ENCODE assay signal across 2 cellular contexts in the genomic region with DNA sequence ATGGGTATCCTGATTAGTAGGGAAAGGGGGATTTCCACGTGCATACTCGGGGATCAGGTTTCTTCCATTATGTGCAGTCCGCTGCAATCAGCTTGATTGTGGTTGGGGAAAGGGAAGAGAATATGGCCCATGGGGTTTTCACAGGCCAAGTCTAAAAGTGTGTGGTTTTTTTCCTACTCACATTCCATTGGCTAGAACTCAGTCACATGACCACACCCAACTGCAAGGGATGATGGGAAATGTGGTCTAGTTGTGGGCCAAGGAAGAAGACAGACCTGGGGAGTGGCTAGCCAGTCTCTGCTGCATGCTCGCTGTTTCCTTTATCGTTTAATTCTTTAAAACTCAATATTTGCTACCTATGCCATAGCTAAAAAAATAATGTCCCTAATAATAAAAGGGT.
TF ChIP-seq lines count a peak whose summit lies in the region.

No MANE protein-coding gene starts in this region.

TF ChIP-seq in HepG2, 621 proteins besides CTCF, POLR2A, EP300 and RAD21 (continued from another document and continues in another):
- TF ChIP-seq, protein P1, sequence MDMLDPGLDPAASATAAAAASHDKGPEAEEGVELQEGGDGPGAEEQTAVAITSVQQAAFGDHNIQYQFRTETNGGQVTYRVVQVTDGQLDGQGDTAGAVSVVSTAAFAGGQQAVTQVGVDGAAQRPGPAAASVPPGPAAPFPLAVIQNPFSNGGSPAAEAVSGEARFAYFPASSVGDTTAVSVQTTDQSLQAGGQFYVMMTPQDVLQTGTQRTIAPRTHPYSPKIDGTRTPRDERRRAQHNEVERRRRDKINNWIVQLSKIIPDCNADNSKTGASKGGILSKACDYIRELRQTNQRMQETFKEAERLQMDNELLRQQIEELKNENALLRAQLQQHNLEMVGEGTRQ (IDR thresholded peaks at IDR 0.05; ENCODE audit: low read depth, low read length): no peak
- TF ChIP-seq, protein P1 (CRISPR knock-in tag; IDR thresholded peaks at IDR 0.05; ENCODE audit: borderline replicate concordance): peak; percentile 30; the same call in 1 of the 2 replicates
- TF ChIP-seq SRSF4 (IDR thresholded peaks at IDR 0.05; ENCODE audit: low read depth, low read length, poor library complexity, severe bottlenecking) (no peak), ZNF775 (CRISPR knock-in tag; IDR thresholded peaks at IDR 0.05; ENCODE audit: borderline replicate concordance) (no peak), ARID3A (IDR thresholded peaks at IDR 0.05; ENCODE audit: low read depth, low read length) (no peak), KLF9 (CRISPR knock-in tag; IDR thresholded peaks at IDR 0.05; ENCODE audit: low read depth) (no peak), ZNF720 (CRISPR knock-in tag; IDR thresholded peaks at IDR 0.05) (no peak), MYNN (CRISPR knock-in tag; IDR thresholded peaks at IDR 0.05; ENCODE audit: low read depth) (no peak), RNF2 (conservative IDR thresholded peaks at IDR 0.05; ENCODE audit: low read depth) (no peak), GMEB1 (CRISPR knock-in tag; IDR thresholded peaks at IDR 0.05; ENCODE audit: borderline replicate concordance) (no peak), ZNF143 (CRISPR knock-in tag; IDR thresholded peaks at IDR 0.05) (peak; percentile 81), THAP11 (CRISPR knock-in tag; IDR thresholded peaks at IDR 0.05) (peak; percentile 48; the same call in 1 of the 2 replicates), PHF5A (CRISPR knock-in tag; IDR thresholded peaks at IDR 0.05; ENCODE audit: low read depth, unreplicated experiment) (no peak), GATA4 (IDR thresholded peaks at IDR 0.05; ENCODE audit: borderline replicate concordance, low read depth) (no peak), TAF1 (CRISPR knock-in tag; IDR thresholded peaks at IDR 0.05) (no peak), AKNA (CRISPR knock-in tag; IDR thresholded peaks at IDR 0.05; ENCODE audit: borderline replicate concordance) (no peak)

TF ChIP-seq in WTC11, 78 proteins besides CTCF, POLR2A, EP300 and RAD21 (continued from another document):
- TF ChIP-seq, protein P1 (CRISPR knock-in tag; IDR thresholded peaks at IDR 0.05): peak; percentile 94
- TF ChIP-seq AFF4 (CRISPR knock-in tag; IDR thresholded peaks at IDR 0.05; ENCODE audit: borderline replicate concordance) (no peak), ZNF671 (CRISPR knock-in tag; IDR thresholded peaks at IDR 0.05) (no peak), TP53 (CRISPR knock-in tag; IDR thresholded peaks at IDR 0.05) (no peak), MXD4 (CRISPR knock-in tag; IDR thresholded peaks at IDR 0.05; ENCODE audit: borderline replicate concordance) (no peak)
